In the genomic region with DNA sequence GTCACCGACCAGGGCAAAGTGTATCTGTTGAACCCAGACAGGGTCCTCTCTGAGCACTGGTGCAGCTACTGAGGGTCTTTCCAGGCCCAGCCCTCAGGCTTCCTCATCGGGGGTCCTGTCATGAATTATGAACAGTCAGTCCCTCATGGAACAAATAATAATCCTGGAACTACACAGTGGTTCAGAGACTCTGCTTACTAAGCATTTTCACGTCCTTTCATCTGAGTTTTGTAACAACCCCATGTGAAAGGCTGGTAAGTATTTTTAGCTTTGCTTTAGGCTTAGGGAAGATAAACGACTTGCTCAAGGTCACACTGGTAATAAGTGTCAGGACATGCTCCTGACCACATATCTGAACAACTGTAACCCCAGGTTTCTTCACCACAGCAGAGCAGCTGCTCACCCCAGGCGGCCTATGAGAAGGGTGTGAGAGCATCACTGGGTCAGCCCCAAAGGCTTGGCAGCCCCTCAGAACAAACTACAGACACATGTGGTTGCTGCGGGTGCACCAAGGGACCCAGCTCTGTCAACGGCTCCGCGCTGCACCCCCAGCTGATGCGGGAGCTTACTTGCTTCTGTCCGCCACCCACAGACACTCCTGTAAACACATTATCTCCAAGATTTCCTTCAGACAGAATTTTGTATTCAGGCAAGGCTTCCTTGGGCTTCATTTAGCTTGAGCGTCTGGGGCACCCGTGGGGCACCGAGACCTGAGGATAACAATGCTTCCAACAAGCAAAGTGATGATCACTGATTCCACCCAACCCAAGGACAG, we compare ENCODE assay signal across 1 cellular context.
TF ChIP-seq lines count a peak whose summit lies in the region.

No MANE protein-coding gene starts in this region.

TF ChIP-seq in HepG2, 621 proteins besides CTCF, POLR2A, EP300 and RAD21 (continued from another document):
- TF ChIP-seq, protein P1, sequence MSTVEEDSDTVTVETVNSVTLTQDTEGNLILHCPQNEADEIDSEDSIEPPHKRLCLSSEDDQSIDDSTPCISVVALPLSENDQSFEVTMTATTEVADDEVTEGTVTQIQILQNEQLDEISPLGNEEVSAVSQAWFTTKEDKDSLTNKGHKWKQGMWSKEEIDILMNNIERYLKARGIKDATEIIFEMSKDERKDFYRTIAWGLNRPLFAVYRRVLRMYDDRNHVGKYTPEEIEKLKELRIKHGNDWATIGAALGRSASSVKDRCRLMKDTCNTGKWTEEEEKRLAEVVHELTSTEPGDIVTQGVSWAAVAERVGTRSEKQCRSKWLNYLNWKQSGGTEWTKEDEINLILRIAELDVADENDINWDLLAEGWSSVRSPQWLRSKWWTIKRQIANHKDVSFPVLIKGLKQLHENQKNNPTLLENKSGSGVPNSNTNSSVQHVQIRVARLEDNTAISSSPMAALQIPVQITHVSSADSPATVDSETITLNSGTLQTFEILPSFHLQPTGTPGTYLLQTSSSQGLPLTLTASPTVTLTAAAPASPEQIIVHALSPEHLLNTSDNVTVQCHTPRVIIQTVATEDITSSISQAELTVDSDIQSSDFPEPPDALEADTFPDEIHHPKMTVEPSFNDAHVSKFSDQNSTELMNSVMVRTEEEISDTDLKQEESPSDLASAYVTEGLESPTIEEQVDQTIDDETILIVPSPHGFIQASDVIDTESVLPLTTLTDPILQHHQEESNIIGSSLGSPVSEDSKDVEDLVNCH (CRISPR knock-in tag; IDR thresholded peaks at IDR 0.05): no peak
- TF ChIP-seq, protein P2, sequence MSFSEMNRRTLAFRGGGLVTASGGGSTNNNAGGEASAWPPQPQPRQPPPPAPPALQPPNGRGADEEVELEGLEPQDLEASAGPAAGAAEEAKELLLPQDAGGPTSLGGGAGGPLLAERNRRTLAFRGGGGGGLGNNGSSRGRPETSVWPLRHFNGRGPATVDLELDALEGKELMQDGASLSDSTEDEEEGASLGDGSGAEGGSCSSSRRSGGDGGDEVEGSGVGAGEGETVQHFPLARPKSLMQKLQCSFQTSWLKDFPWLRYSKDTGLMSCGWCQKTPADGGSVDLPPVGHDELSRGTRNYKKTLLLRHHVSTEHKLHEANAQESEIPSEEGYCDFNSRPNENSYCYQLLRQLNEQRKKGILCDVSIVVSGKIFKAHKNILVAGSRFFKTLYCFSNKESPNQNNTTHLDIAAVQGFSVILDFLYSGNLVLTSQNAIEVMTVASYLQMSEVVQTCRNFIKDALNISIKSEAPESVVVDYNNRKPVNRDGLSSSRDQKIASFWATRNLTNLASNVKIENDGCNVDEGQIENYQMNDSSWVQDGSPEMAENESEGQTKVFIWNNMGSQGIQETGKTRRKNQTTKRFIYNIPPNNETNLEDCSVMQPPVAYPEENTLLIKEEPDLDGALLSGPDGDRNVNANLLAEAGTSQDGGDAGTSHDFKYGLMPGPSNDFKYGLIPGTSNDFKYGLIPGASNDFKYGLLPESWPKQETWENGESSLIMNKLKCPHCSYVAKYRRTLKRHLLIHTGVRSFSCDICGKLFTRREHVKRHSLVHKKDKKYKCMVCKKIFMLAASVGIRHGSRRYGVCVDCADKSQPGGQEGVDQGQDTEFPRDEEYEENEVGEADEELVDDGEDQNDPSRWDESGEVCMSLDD (CRISPR knock-in tag; IDR thresholded peaks at IDR 0.05; ENCODE audit: borderline replicate concordance): no peak
- TF ChIP-seq HHEX (CRISPR knock-in tag; IDR thresholded peaks at IDR 0.05): no peak
- TF ChIP-seq, protein P3, sequence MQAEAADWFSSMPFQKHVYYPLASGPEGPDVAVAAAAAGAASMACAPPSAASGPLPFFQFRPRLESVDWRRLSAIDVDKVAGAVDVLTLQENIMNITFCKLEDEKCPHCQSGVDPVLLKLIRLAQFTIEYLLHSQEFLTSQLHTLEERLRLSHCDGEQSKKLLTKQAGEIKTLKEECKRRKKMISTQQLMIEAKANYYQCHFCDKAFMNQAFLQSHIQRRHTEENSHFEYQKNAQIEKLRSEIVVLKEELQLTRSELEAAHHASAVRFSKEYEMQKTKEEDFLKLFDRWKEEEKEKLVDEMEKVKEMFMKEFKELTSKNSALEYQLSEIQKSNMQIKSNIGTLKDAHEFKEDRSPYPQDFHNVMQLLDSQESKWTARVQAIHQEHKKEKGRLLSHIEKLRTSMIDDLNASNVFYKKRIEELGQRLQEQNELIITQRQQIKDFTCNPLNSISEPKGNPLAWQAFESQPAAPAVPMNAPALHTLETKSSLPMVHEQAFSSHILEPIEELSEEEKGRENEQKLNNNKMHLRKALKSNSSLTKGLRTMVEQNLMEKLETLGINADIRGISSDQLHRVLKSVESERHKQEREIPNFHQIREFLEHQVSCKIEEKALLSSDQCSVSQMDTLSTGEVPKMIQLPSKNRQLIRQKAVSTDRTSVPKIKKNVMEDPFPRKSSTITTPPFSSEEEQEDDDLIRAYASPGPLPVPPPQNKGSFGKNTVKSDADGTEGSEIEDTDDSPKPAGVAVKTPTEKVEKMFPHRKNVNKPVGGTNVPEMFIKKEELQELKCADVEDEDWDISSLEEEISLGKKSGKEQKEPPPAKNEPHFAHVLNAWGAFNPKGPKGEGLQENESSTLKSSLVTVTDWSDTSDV (CRISPR knock-in tag; IDR thresholded peaks at IDR 0.05): no peak
- TF ChIP-seq, protein P4, sequence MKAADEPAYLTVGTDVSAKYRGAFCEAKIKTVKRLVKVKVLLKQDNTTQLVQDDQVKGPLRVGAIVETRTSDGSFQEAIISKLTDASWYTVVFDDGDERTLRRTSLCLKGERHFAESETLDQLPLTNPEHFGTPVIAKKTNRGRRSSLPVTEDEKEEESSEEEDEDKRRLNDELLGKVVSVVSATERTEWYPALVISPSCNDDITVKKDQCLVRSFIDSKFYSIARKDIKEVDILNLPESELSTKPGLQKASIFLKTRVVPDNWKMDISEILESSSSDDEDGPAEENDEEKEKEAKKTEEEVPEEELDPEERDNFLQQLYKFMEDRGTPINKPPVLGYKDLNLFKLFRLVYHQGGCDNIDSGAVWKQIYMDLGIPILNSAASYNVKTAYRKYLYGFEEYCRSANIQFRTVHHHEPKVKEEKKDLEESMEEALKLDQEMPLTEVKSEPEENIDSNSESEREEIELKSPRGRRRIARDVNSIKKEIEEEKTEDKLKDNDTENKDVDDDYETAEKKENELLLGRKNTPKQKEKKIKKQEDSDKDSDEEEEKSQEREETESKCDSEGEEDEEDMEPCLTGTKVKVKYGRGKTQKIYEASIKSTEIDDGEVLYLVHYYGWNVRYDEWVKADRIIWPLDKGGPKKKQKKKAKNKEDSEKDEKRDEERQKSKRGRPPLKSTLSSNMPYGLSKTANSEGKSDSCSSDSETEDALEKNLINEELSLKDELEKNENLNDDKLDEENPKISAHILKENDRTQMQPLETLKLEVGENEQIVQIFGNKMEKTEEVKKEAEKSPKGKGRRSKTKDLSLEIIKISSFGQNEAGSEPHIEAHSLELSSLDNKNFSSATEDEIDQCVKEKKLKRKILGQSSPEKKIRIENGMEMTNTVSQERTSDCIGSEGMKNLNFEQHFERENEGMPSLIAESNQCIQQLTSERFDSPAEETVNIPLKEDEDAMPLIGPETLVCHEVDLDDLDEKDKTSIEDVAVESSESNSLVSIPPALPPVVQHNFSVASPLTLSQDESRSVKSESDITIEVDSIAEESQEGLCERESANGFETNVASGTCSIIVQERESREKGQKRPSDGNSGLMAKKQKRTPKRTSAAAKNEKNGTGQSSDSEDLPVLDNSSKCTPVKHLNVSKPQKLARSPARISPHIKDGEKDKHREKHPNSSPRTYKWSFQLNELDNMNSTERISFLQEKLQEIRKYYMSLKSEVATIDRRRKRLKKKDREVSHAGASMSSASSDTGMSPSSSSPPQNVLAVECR (CRISPR knock-in tag; IDR thresholded peaks at IDR 0.05; ENCODE audit: borderline replicate concordance): no peak
- peak; percentile 87 to 89 for TF ChIP-seq MAFK (conservative IDR thresholded peaks at IDR 0.05 in 1 of 2, IDR thresholded peaks at IDR 0.05 in 1 of 2; ENCODE audit: low read length in 2 of 2)
- TF ChIP-seq, protein P5, sequence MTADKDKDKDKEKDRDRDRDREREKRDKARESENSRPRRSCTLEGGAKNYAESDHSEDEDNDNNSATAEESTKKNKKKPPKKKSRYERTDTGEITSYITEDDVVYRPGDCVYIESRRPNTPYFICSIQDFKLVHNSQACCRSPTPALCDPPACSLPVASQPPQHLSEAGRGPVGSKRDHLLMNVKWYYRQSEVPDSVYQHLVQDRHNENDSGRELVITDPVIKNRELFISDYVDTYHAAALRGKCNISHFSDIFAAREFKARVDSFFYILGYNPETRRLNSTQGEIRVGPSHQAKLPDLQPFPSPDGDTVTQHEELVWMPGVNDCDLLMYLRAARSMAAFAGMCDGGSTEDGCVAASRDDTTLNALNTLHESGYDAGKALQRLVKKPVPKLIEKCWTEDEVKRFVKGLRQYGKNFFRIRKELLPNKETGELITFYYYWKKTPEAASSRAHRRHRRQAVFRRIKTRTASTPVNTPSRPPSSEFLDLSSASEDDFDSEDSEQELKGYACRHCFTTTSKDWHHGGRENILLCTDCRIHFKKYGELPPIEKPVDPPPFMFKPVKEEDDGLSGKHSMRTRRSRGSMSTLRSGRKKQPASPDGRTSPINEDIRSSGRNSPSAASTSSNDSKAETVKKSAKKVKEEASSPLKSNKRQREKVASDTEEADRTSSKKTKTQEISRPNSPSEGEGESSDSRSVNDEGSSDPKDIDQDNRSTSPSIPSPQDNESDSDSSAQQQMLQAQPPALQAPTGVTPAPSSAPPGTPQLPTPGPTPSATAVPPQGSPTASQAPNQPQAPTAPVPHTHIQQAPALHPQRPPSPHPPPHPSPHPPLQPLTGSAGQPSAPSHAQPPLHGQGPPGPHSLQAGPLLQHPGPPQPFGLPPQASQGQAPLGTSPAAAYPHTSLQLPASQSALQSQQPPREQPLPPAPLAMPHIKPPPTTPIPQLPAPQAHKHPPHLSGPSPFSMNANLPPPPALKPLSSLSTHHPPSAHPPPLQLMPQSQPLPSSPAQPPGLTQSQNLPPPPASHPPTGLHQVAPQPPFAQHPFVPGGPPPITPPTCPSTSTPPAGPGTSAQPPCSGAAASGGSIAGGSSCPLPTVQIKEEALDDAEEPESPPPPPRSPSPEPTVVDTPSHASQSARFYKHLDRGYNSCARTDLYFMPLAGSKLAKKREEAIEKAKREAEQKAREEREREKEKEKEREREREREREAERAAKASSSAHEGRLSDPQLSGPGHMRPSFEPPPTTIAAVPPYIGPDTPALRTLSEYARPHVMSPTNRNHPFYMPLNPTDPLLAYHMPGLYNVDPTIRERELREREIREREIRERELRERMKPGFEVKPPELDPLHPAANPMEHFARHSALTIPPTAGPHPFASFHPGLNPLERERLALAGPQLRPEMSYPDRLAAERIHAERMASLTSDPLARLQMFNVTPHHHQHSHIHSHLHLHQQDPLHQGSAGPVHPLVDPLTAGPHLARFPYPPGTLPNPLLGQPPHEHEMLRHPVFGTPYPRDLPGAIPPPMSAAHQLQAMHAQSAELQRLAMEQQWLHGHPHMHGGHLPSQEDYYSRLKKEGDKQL (CRISPR knock-in tag; IDR thresholded peaks at IDR 0.05; ENCODE audit: low read depth): no peak
- TF ChIP-seq ZNF546 (CRISPR knock-in tag; conservative IDR thresholded peaks at IDR 0.05): no peak
- no peak for TF ChIP-seq SP1 (IDR thresholded peaks at IDR 0.05)
- no peak for TF ChIP-seq SP1 (CRISPR knock-in tag; IDR thresholded peaks at IDR 0.05)
- TF ChIP-seq MAFF (IDR thresholded peaks at IDR 0.05; ENCODE audit: low read depth, low read length): peak; percentile 86
- TF ChIP-seq RCOR2 (CRISPR knock-in tag; IDR thresholded peaks at IDR 0.05): no peak
